9 cellular contexts compared by ENCODE assay signal in the genomic region with DNA sequence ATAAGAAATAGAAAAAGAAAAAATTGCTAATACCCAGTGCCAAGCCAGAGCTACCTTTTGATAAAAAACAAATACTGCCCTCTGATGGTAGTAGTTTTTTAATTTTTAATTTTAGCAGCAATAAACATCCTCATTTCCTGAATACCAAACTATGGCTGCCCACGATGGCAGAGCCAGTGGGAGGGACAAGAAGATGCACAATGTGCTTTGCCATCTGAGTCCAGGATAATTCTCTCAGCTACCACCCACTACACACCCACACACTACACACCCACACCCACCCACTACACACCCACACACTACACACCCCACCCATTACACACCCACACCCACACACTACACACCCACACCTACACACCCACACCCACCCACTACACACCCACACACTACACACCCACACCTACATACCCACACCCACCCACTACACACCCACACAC. TPM values are rescaled to one million over a fixed set of nuclear protein-coding genes. Genes with fewer than 3 reads are reported as not detected.
DNase-seq lines count a peak whose midpoint lies in the region; ATAC-seq and TF ChIP-seq lines count a peak whose summit lies in the region.
"Had no signal": no experiment of that assay in that cellular context is flagged by ENCODE, and none has a peak within 500 bp of the region (broad histone marks: within the 10 kb centered on the region; RNA-seq: fewer than 3 reads in every experiment).

No MANE protein-coding gene starts in this region.

- H2AFZ ChIP-seq in DND-41 (ENCODE audit: low read depth, low read length) = no peak overlapping the region; the same call in 1 of the 2 replicates

- H3K79me2 ChIP-seq in DND-41 (ENCODE audit: insufficient read depth, low read length) = no peaks in the 10 kb centered on the region

- H3K9me3 ChIP-seq in DND-41 (ENCODE audit: insufficient read depth, low read length, severe bottlenecking) = no peaks in the 10 kb centered on the region
- H3K9me3 ChIP-seq: pancreas had no signal

- no peak overlapping the region for H3K4me2 ChIP-seq in DND-41 (ENCODE audit: insufficient read depth, low read length)

- peak; percentile 52 for ATAC-seq in DND-41 (ENCODE audit: insufficient read depth, low read depth)
- no peak for ATAC-seq in GM21423 (IDR thresholded peaks at IDR 0.05; ENCODE audit: unreplicated experiment)
- ATAC-seq: pancreas had no signal

- H3K4me1 ChIP-seq in DND-41 (ENCODE audit: insufficient read depth, low read length) = no peaks in the 10 kb centered on the region
- H3K4me1 ChIP-seq: pancreas had no signal

- H3K27me3 ChIP-seq in DND-41 (ENCODE audit: insufficient read depth, low read length, poor library complexity) = no peaks in the 10 kb centered on the region
- H3K27me3 ChIP-seq: pancreas had no signal

- no peak overlapping the region for H3K4me3 ChIP-seq in DND-41 (ENCODE audit: low read depth in 1 of 2, low read length in 2 of 2)
- H3K4me3 ChIP-seq: pancreas had no signal

- peak; percentile 23 for TF ChIP-seq CTCF in DND-41 (IDR thresholded peaks at IDR 0.05; ENCODE audit: borderline replicate concordance, extremely low read depth, low read length, poor library complexity, severe bottlenecking)

- H3K9ac ChIP-seq in DND-41 (ENCODE audit: low read depth, low read length) = no peak overlapping the region

- no peaks in the 10 kb centered on the region for H4K20me1 ChIP-seq in DND-41 (ENCODE audit: insufficient read depth, low read length)

- DNase-seq in DND-41 (no peak), KG1 (lab: John Stamatoyannopoulos, UW) (peak; percentile 20), kidney glomerular epithelial cell (lab: John Stamatoyannopoulos, UW) (peak; percentile 6), ecto neural progenitor cell (ENCODE audit: low spot score) (no peak), mucosa of gallbladder (ENCODE audit: low spot score) (no peak), HK-2 (ENCODE audit: unreplicated experiment) (no peak)
- DNase-seq in activated CD4-positive, alpha-beta T cell treated with anti-CD3 and anti-CD28 coated beads, Interleukin-2, amount 50 U/mL, for 4 hours = peak; percentile 9 to 13
- DNase-seq: pancreas had no signal

- no peaks in the 10 kb centered on the region for H3K36me3 ChIP-seq in DND-41 (ENCODE audit: insufficient read depth, low read length)
- H3K36me3 ChIP-seq: pancreas had no signal

- peak overlapping the region; percentile 32 for H3K27ac ChIP-seq in DND-41 (ENCODE audit: low read length)
- H3K27ac ChIP-seq: pancreas had no signal

RNA-seq across cellular contexts. Expression of gene CEP19, which starts 17.8 kb away (rescaled TPM):
- total RNA-seq in mucosa of gallbladder = 3.3 TPM

RNA-seq across cellular contexts. Expression of gene PIGX, which starts 18.0 kb away (rescaled TPM):
- 21.5 TPM for total RNA-seq in mucosa of gallbladder

RNA-seq across cellular contexts. Expression of gene PAK2, which starts 45.4 kb away (rescaled TPM):
- 63.4 TPM for total RNA-seq in mucosa of gallbladder

RNA-seq across cellular contexts. Expression of gene NRROS, which starts 54.7 kb away (rescaled TPM):
- total RNA-seq in mucosa of gallbladder = 6.4 TPM

Comparison
In these comparisons a context has a peak if more than half of its experiments do, and no peak if none do; other contexts are left out.
1. DNase-seq: peak in KG1 (single experiment), activated CD4-positive, alpha-beta T cell treated with anti-CD3 and anti-CD28 coated beads, Interleukin-2, amount 50 U/mL, for 4 hours (2 of 2) and kidney glomerular epithelial cell (single experiment); none in DND-41 (single experiment), ecto neural progenitor cell (single experiment), mucosa of gallbladder (single experiment) and HK-2 (single experiment).